8 cellular contexts compared by ENCODE assay signal in genomic region chr7:66076459-66077329, GRCh38. TPM values are rescaled to one million over a fixed set of nuclear protein-coding genes. Genes with fewer than 3 reads are reported as not detected.
A peak's percentile ranks its signal among the peaks of the same experiment; 100 is the strongest.
DNase-seq lines count a peak whose midpoint lies in the region; ATAC-seq and TF ChIP-seq lines count a peak whose summit lies in the region.

No MANE protein-coding gene starts in this region.

- intact Hi-C loops in stomach (cut with DNase I; ENCODE audit: low total_unique reads) = no loop called here
- intact Hi-C loops in testis (cut with DNase I; ENCODE audit: low total_unique reads) = no loop called here

- CTCF ChIA-PET in SK-N-SH (lab: Yijun Ruan, JAX) = interaction anchor here (0.9 to 2.0 kb wide), 7 partner anchors 9 to 44 kb away, joined by 3 to 5 read pairs (median 3); no protein-coding TSS in a partner anchor

- H3K36me3 ChIP-seq in SK-N-SH (replicated peaks in 1 of 2; ENCODE audit: control insufficient read depth in 1 of 2, insufficient read depth in 2 of 2, low read length in 1 of 2) = peaks cover 0 to 3% of the 10 kb centered on the region in 2 experiments
- peaks cover 7% of the 10 kb centered on the region for H3K36me3 ChIP-seq in WERI-Rb-1
- H3K36me3 ChIP-seq in stomach = peaks cover 9 to 36% (median 28%) of the 10 kb centered on the region in 4 donors
- no peaks in the 10 kb centered on the region for H3K36me3 ChIP-seq in testis (ENCODE audit: low read depth, missing control alignments)

- no peak for TF ChIP-seq CTCF in SK-N-SH (IDR thresholded peaks at IDR 0.05)
- TF ChIP-seq CTCF in WERI-Rb-1 (IDR thresholded peaks at IDR 0.05; ENCODE audit: low read depth, low read length) = no peak
- no peak for TF ChIP-seq CTCF in stomach (IDR thresholded peaks at IDR 0.05)
- TF ChIP-seq CTCF in testis (IDR thresholded peaks at IDR 0.05) = no peak

- no peaks in the 10 kb centered on the region for H3K9me2 ChIP-seq in SK-N-SH

- H3K27ac ChIP-seq in SK-N-SH (ENCODE audit: low read depth in 2 of 2, low read length in 1 of 2) = no peak overlapping the region; a peak in 1 of 4 replicates
- H3K27ac ChIP-seq in WERI-Rb-1 = no peak overlapping the region
- H3K27ac ChIP-seq in stomach = peak overlapping the region; percentile 82 to 89 (median 87)
- no peak overlapping the region for H3K27ac ChIP-seq in testis

- H4K20me1 ChIP-seq in SK-N-SH (ENCODE audit: insufficient read depth) = no peaks in the 10 kb centered on the region

- H3K79me2 ChIP-seq in SK-N-SH (ENCODE audit: insufficient read depth) = peaks cover 31% of the 10 kb centered on the region

- H3K4me2 ChIP-seq in SK-N-SH = peak overlapping the region; percentile 86

- no peaks in the 10 kb centered on the region for H3K9me3 ChIP-seq in SK-N-SH
- no peaks in the 10 kb centered on the region for H3K9me3 ChIP-seq in WERI-Rb-1 (ENCODE audit: severe bottlenecking)
- no peaks in the 10 kb centered on the region for H3K9me3 ChIP-seq in stomach
- no peaks in the 10 kb centered on the region for H3K9me3 ChIP-seq in testis

- no peak for ATAC-seq in SK-N-SH treated with all-trans-retinoic acid at 6 μM for 48 hours

- WGBS in SK-N-SH (ENCODE audit: low lambda C conversion rate) = 89% methylated on average over 10 of the region's 11 CpGs
- WGBS in stomach, 5 donors = 46 to 63% (median 55%) methylated on average over 11 of the region's 11 CpGs
- 69 to 71% methylated on average over 8 to 11 of the region's 11 CpGs for WGBS in testis, 2 donors

- no peak for TF ChIP-seq EP300 in SK-N-SH (IDR thresholded peaks at IDR 0.05; ENCODE audit: borderline replicate concordance in 1 of 2, low read depth in 1 of 2, low read length in 1 of 2)
- no peak for TF ChIP-seq EP300 in stomach (IDR thresholded peaks at IDR 0.05)

- no peak for TF ChIP-seq RAD21 in SK-N-SH (IDR thresholded peaks at IDR 0.05; ENCODE audit: low read length)

- POLR2A ChIA-PET in SK-N-SH (lab: Yijun Ruan, JAX) = interaction anchor here (1.2 to 2.2 kb wide), 4 partner anchors 10 to 552 kb away, joined by 3 to 6 read pairs (median 4); partner anchors contain the start of genes CRCP and KCTD7

- H3K4me1 ChIP-seq in SK-N-SH (ENCODE audit: control insufficient read depth in 1 of 2, insufficient read depth in 2 of 2, low read depth in 1 of 2, low read length in 1 of 2) (peaks cover 4 to 19% of the 10 kb centered on the region in 2 experiments; a peak in 1 of 4 replicates), stomach (peaks cover 19 to 29% (median 29%) of the 10 kb centered on the region in 4 donors), testis (peaks cover 10% of the 10 kb centered on the region)

- H2AFZ ChIP-seq in SK-N-SH (ENCODE audit: low read depth) = peak overlapping the region; percentile 97

- TF ChIP-seq POLR2A in stomach (IDR thresholded peaks at IDR 0.05) (no peak), testis (IDR thresholded peaks at IDR 0.05) (no peak)

- peaks cover 3% of the 10 kb centered on the region for H3F3A ChIP-seq in SK-N-SH (replicated peaks; ENCODE audit: insufficient read depth)

- DNase-seq in SK-N-SH (no peak), WERI-Rb-1 (no peak), stomach (peak; percentile 66), testis (no peak), NK-92 (lab: John Stamatoyannopoulos, UW; ENCODE audit: unreplicated experiment) (no peak), middle frontal gyrus (ENCODE audit: extremely low spot score, low spot score) (no peak)

- H3K27me3 ChIP-seq in SK-N-SH (ENCODE audit: insufficient read depth) = no peaks in the 10 kb centered on the region
- no peaks in the 10 kb centered on the region for H3K27me3 ChIP-seq in WERI-Rb-1 (ENCODE audit: insufficient read depth, low read depth, severe bottlenecking)
- no peaks in the 10 kb centered on the region for H3K27me3 ChIP-seq in stomach
- H3K27me3 ChIP-seq in testis = no peaks in the 10 kb centered on the region

- peak overlapping the region; percentile 70 for H3K9ac ChIP-seq in SK-N-SH

- H3K4me3 ChIP-seq in SK-N-SH (ENCODE audit: low read depth in 2 of 2, low read length in 1 of 2) = peak overlapping the region; percentile 66 to 95
- H3K4me3 ChIP-seq in WERI-Rb-1 (ENCODE audit: low read depth, low read length) = peak overlapping the region; percentile 77
- H3K4me3 ChIP-seq in iPS-11a (ENCODE audit: low read depth, low read length) = peak overlapping the region; percentile 78
- H3K4me3 ChIP-seq in stomach = peak overlapping the region; percentile 72 to 88 (median 84)
- H3K4me3 ChIP-seq in testis = peak overlapping the region in 1 of 2 donors; percentile 84

TF ChIP-seq in SK-N-SH, 30 proteins besides CTCF, POLR2A, EP300 and RAD21:
- TF ChIP-seq MAX (IDR thresholded peaks at IDR 0.05; ENCODE audit: low read depth) = no peak; the same call in 1 of the 2 replicates
- 0 out of 2 replicates have a peak, but pooled peaks have one; percentile 45 for TF ChIP-seq SIN3A (IDR thresholded peaks at IDR 0.05; ENCODE audit: borderline replicate concordance, low read depth, low read length)

TF ChIP-seq in SK-N-SH treated with all-trans-retinoic acid at 6 μM for 48 hours, 23 proteins besides CTCF, POLR2A, EP300 and RAD21:
- no peak for TF ChIP-seq ESRRG (CRISPR knock-in tag; IDR thresholded peaks at IDR 0.05)
- no peak for TF ChIP-seq PATZ1 (CRISPR knock-in tag; IDR thresholded peaks at IDR 0.05; ENCODE audit: borderline replicate concordance)
- no peak for TF ChIP-seq ZFP3 (CRISPR knock-in tag; IDR thresholded peaks at IDR 0.05)
- TF ChIP-seq RARB (CRISPR knock-in tag; IDR thresholded peaks at IDR 0.05) = no peak
- no peak for TF ChIP-seq GLIS3 (CRISPR knock-in tag; IDR thresholded peaks at IDR 0.05)
- no peak for TF ChIP-seq PPARA (CRISPR knock-in tag; IDR thresholded peaks at IDR 0.05; ENCODE audit: borderline replicate concordance)
- TF ChIP-seq CREB5 (CRISPR knock-in tag; IDR thresholded peaks at IDR 0.05; ENCODE audit: low read depth) = no peak
- no peak for TF ChIP-seq ISL1 (CRISPR knock-in tag; IDR thresholded peaks at IDR 0.05)

RNA-seq across cellular contexts. Expression of gene ASL, which starts 1.1 kb away (rescaled TPM):
- polyA plus RNA-seq in SK-N-SH (2012; rRNA removed) = 138 and 141 TPM in 2 replicates
- polyA plus RNA-seq in SK-N-SH (2012; cell fraction: cytosol; rRNA removed) = 54.1 and 76.3 TPM in 2 replicates
- 426 and 428 TPM in 2 replicates for polyA plus RNA-seq in SK-N-SH (2012; cell fraction: nucleus; rRNA removed)
- total RNA-seq in stomach = 100 to 1,000 TPM in 2 of 5 donors, 10 to 100 TPM in 3; 42.8 to 369 (median 71.0) TPM
- polyA plus RNA-seq in stomach = 10 to 100 TPM; 49.7 to 88.4 (median 80.3) TPM
- 10 to 100 TPM; 12.0 to 15.9 TPM for total RNA-seq in testis
- polyA plus RNA-seq in testis (ENCODE audit: insufficient read depth, low read depth, low replicate concordance) = 9.5 TPM

RNA-seq across cellular contexts. Expression of gene CRCP, which starts 38.0 kb away (rescaled TPM):
- polyA plus RNA-seq in SK-N-SH (2012; rRNA removed) = 34.0 and 34.1 TPM in 2 replicates
- 33.3 and 35.7 TPM in 2 replicates for polyA plus RNA-seq in SK-N-SH (2012; cell fraction: cytosol; rRNA removed)
- 40.7 and 57.5 TPM in 2 replicates for polyA plus RNA-seq in SK-N-SH (2012; cell fraction: nucleus; rRNA removed)
- 10 to 100 TPM; 22.8 to 99.5 (median 30.9) TPM for total RNA-seq in stomach
- 10 to 100 TPM; 15.7 to 28.3 (median 25.7) TPM for polyA plus RNA-seq in stomach
- 10 to 100 TPM; 39.4 to 48.6 TPM for total RNA-seq in testis
- 23.7 TPM for polyA plus RNA-seq in testis (ENCODE audit: insufficient read depth, low read depth, low replicate concordance)

Comparison
In these comparisons a context has a peak if more than half of its experiments do, and no peak if none do; other contexts are left out.
1. H3K27ac ChIP-seq: peak in stomach (5 of 5); none in SK-N-SH (0 of 2), WERI-Rb-1 (single experiment) and testis (0 of 2).